In the genomic region with DNA sequence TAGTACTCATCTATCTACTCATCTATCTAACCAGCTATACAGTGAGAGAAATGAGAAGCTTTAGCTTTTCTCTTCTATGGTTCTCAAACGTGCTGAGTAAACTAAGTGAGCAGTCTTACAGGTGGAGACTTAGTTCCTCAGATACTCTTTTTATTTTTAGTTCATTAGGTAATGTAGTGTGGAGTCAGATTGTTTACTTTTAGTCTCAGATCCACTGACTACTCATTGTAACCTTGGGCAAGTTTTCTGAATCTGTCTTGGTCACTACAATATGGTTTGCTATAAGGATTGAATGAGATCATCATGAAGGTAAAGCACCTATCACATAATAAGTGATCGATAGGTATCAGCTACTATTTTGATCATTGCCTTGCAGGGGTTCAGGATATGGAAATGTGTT, we compare ENCODE assay signal across 24 cellular contexts.
"Had no signal": no experiment of that assay in that cellular context is flagged by ENCODE, and none has a peak within 500 bp of the region (broad histone marks: within the 10 kb centered on the region; RNA-seq: fewer than 3 reads in every experiment).

No MANE protein-coding gene starts in this region.

- H3K36me3 ChIP-seq: breast epithelium had no signal

- H3K4me3 ChIP-seq: breast epithelium, PC-9, SK-N-MC had no signal

- H2AFZ ChIP-seq: PC-9 had no signal

- H3K27ac Mint-ChIP-seq: activated B cell treated with CpG ODN at 0.5 μM for 24 hours; activated CD4-positive, alpha-beta T cell treated with anti-CD3 and anti-CD28 coated beads, Interleukin-2, amount 10 ng/mL, durations not matched to agents 24 days and 14 days; activated CD8-positive, alpha-beta memory T cell treated with anti-CD3 and anti-CD28 coated beads, Interleukin-2, amount 10 ng/mL, durations not matched to agents 7 days and 5 days; activated naive CD4-positive, alpha-beta T cell treated with anti-CD3 and anti-CD28 coated beads, Interleukin-2, amount 50 U/mL, for 24 hours; activated T-cell treated with anti-CD3 and anti-CD28 coated beads, Interleukin-2, amount 50 U/mL, for 24 hours; activated T-helper 1 cell treated with anti-CD3 and anti-CD28 coated beads, Interleukin-12 subunit alpha, Interleukin-12 subunit beta, Interleukin-2, Interleukin-4 antibody, amounts not matched to agents 30 ng/mL and 10 ng/mL and 1 ng/mL, durations not matched to agents 14 hours and 24 hours and 36 hours; T-cell had no signal

- H3K4me1 Mint-ChIP-seq: activated B cell treated with CpG ODN at 0.5 μM for 24 hours; activated CD4-positive, alpha-beta T cell treated with anti-CD3 and anti-CD28 coated beads, Interleukin-2, amount 10 ng/mL, durations not matched to agents 24 days and 14 days; activated CD8-positive, alpha-beta memory T cell treated with anti-CD3 and anti-CD28 coated beads, Interleukin-2, amount 10 ng/mL, durations not matched to agents 7 days and 5 days; activated naive CD4-positive, alpha-beta T cell treated with anti-CD3 and anti-CD28 coated beads, Interleukin-2, amount 50 U/mL, for 24 hours; T-cell had no signal

- H3K4me1 ChIP-seq: breast epithelium had no signal

- H3K27me3 Mint-ChIP-seq: activated B cell treated with CpG ODN at 0.5 μM for 24 hours; activated CD4-positive, alpha-beta T cell treated with anti-CD3 and anti-CD28 coated beads, Interleukin-2, amount 10 ng/mL, durations not matched to agents 24 days and 14 days; activated naive CD4-positive, alpha-beta T cell treated with anti-CD3 and anti-CD28 coated beads, Interleukin-2, amount 50 U/mL, for 24 hours had no signal

- DNase-seq: activated B cell treated with CpG ODN at 0.5 μM for 24 hours; activated CD4-positive, alpha-beta T cell treated with anti-CD3 and anti-CD28 coated beads for 1 hour; activated CD4-positive, alpha-beta T cell treated with anti-CD3 and anti-CD28 coated beads, Interleukin-2, amount 10 ng/mL, durations not matched to agents 24 days and 14 days; activated CD4-positive, alpha-beta T cell treated with anti-CD3 and anti-CD28 coated beads, Interleukin-2, amount 50 U/mL, for 48 hours; activated CD8-positive, alpha-beta memory T cell treated with anti-CD3 and anti-CD28 coated beads, Interleukin-2, amount 10 ng/mL, durations not matched to agents 7 days and 5 days; activated effector memory CD4-positive, alpha-beta T cell treated with Interleukin-2 at 50 U/mL for 16 hours; activated naive CD4-positive, alpha-beta T cell; activated T-cell treated with anti-CD3 and anti-CD28 coated beads, Interleukin-2, amount 50 U/mL, for 24 hours; aorta; central memory CD4-positive, alpha-beta T cell; NCI-H1048; NCI-H1694; NCI-H2029; NCI-H345; NCI-H510A treated with DMSO at 0.1 percent for 48 hours; PC-9; SIG-M5; T-cell; T-helper 2 cell; T1000 had no signal

- H3K4me3 Mint-ChIP-seq: activated B cell treated with CpG ODN at 0.5 μM for 24 hours; activated CD4-positive, alpha-beta T cell treated with anti-CD3 and anti-CD28 coated beads, Interleukin-2, amount 10 ng/mL, durations not matched to agents 24 days and 14 days; activated CD8-positive, alpha-beta memory T cell treated with anti-CD3 and anti-CD28 coated beads, Interleukin-2, amount 10 ng/mL, durations not matched to agents 7 days and 5 days; activated naive CD4-positive, alpha-beta T cell treated with anti-CD3 and anti-CD28 coated beads, Interleukin-2, amount 50 U/mL, for 24 hours; activated T-cell treated with anti-CD3 and anti-CD28 coated beads, Interleukin-2, amount 50 U/mL, for 24 hours; activated T-helper 1 cell treated with anti-CD3 and anti-CD28 coated beads, Interleukin-12 subunit alpha, Interleukin-12 subunit beta, Interleukin-2, Interleukin-4 antibody, amounts not matched to agents 30 ng/mL and 10 ng/mL and 1 ng/mL, durations not matched to agents 14 hours and 24 hours and 36 hours; T-cell had no signal

- H3K9me3 Mint-ChIP-seq: activated B cell treated with CpG ODN at 0.5 μM for 24 hours; activated CD4-positive, alpha-beta T cell treated with anti-CD3 and anti-CD28 coated beads, Interleukin-2, amount 10 ng/mL, durations not matched to agents 24 days and 14 days; activated naive CD4-positive, alpha-beta T cell treated with anti-CD3 and anti-CD28 coated beads, Interleukin-2, amount 50 U/mL, for 24 hours; activated T-cell treated with anti-CD3 and anti-CD28 coated beads, Interleukin-2, amount 50 U/mL, for 24 hours; activated T-helper 1 cell treated with anti-CD3 and anti-CD28 coated beads, Interleukin-12 subunit alpha, Interleukin-12 subunit beta, Interleukin-2, Interleukin-4 antibody, amounts not matched to agents 30 ng/mL and 10 ng/mL and 1 ng/mL, durations not matched to agents 14 hours and 24 hours and 36 hours; T-cell had no signal

- H3K27me3 ChIP-seq: breast epithelium had no signal

- H3K27ac ChIP-seq: breast epithelium, PC-9, SK-N-MC had no signal

- ATAC-seq: activated CD8-positive, alpha-beta memory T cell treated with anti-CD3 and anti-CD28 coated beads, Interleukin-2, amount 10 ng/mL, durations not matched to agents 7 days and 5 days; T-cell had no signal

- H3K36me3 Mint-ChIP-seq: activated CD8-positive, alpha-beta memory T cell treated with anti-CD3 and anti-CD28 coated beads, Interleukin-2, amount 10 ng/mL, durations not matched to agents 7 days and 5 days; activated naive CD4-positive, alpha-beta T cell treated with anti-CD3 and anti-CD28 coated beads, Interleukin-2, amount 50 U/mL, for 24 hours; T-cell had no signal

- H3K4me2 ChIP-seq: PC-9 had no signal

- H3K9me3 ChIP-seq: breast epithelium had no signal
